In genomic region chr19:14391156-14391821, GRCh38 we compare ENCODE assay signal across 1 cellular context.
TF ChIP-seq lines count a peak whose summit lies in the region.

No MANE protein-coding gene starts in this region.

TF ChIP-seq in K562, 482 proteins besides CTCF, POLR2A, EP300 and RAD21 (continued from another document and continues in another):
- TF ChIP-seq ARID3A (IDR thresholded peaks at IDR 0.05; ENCODE audit: borderline replicate concordance, low read depth, low read length) (no peak), ZNF551 (CRISPR knock-in tag; IDR thresholded peaks at IDR 0.05) (no peak), NR2F6 (CRISPR knock-in tag; IDR thresholded peaks at IDR 0.05) (no peak), YBX1 (IDR thresholded peaks at IDR 0.05) (no peak), WHSC1 (IDR thresholded peaks at IDR 0.05; ENCODE audit: low read length) (no peak), ILK (tag; IDR thresholded peaks at IDR 0.05; ENCODE audit: borderline replicate concordance, low read depth) (no peak), SMARCA4 (IDR thresholded peaks at IDR 0.05) (peak; percentile 90), TAF1 (IDR thresholded peaks at IDR 0.05; ENCODE audit: control insufficient read depth, extremely low read depth, insufficient read depth, low read length, severe bottlenecking) (no peak), PTRF (tag; IDR thresholded peaks at IDR 0.05) (no peak), RERE (CRISPR knock-in tag; IDR thresholded peaks at IDR 0.05; ENCODE audit: borderline replicate concordance) (no peak), PTTG1 (tag; IDR thresholded peaks at IDR 0.05; ENCODE audit: low read depth) (no peak), ZKSCAN1 (IDR thresholded peaks at IDR 0.05; ENCODE audit: low read depth, low read length) (no peak), NFRKB (IDR thresholded peaks at IDR 0.05; ENCODE audit: low read depth) (no peak), ZEB2 (IDR thresholded peaks at IDR 0.05) (peak; percentile 81), RBBP5 (IDR thresholded peaks at IDR 0.05; ENCODE audit: borderline replicate concordance, insufficient read depth, low read length, poor library complexity, severe bottlenecking) (no peak), ELF2 (CRISPR knock-in tag; IDR thresholded peaks at IDR 0.05) (no peak), CREB1 (IDR thresholded peaks at IDR 0.05) (peak; percentile 72), CREB1 (CRISPR knock-in tag; IDR thresholded peaks at IDR 0.05) (peak; percentile 75; the same call in 1 of the 2 replicates), POLR2AphosphoS5 (IDR thresholded peaks at IDR 0.05; ENCODE audit: control insufficient read depth, insufficient read depth, low read depth, low read length) (peak; percentile 87), ZNF586 (CRISPR knock-in tag; conservative IDR thresholded peaks at IDR 0.05) (no peak), IRF1 (CRISPR knock-in tag; IDR thresholded peaks at IDR 0.05; ENCODE audit: borderline replicate concordance) (no peak), MED1 (CRISPR knock-in tag; IDR thresholded peaks at IDR 0.05; ENCODE audit: borderline replicate concordance) (no peak), NCOA6 (IDR thresholded peaks at IDR 0.05) (no peak), TRIM28 (IDR thresholded peaks at IDR 0.05) (no peak), E2F4 (CRISPR knock-in tag; IDR thresholded peaks at IDR 0.05; ENCODE audit: low read depth) (no peak), SMC3 (conservative IDR thresholded peaks at IDR 0.05; ENCODE audit: insufficient read depth, low read depth, low read length) (no peak), NFE2 (IDR thresholded peaks at IDR 0.05; ENCODE audit: low read depth) (0 out of 2 replicates have a peak, but pooled peaks have one; percentile 43), ARNT (IDR thresholded peaks at IDR 0.05) (peak; percentile 66 to 73; a peak in 2 of 4 replicates), DPF2 (IDR thresholded peaks at IDR 0.05) (peak; percentile 92), FOXA1 (IDR thresholded peaks at IDR 0.05; ENCODE audit: borderline replicate concordance) (no peak), MLLT1 (IDR thresholded peaks at IDR 0.05) (peak in 1 of 2 experiments; percentile 85; a peak in 2 of 4 replicates), ADNP (tag; IDR thresholded peaks at IDR 0.05) (peak; percentile 99), HNRNPL (IDR thresholded peaks at IDR 0.05; ENCODE audit: low read depth, low read length) (no peak), THAP12 (CRISPR knock-in tag; IDR thresholded peaks at IDR 0.05) (no peak), MAX (CRISPR knock-in tag; IDR thresholded peaks at IDR 0.05) (peak; percentile 70), U2AF1 (optimal IDR thresholded peaks at IDR 0.05; ENCODE audit: low read depth, low read length) (no peak), PRMT5 (CRISPR knock-in tag; IDR thresholded peaks at IDR 0.05) (no peak), PHB2 (IDR thresholded peaks at IDR 0.05; ENCODE audit: low read depth) (peak; percentile 90), RUNX1 (IDR thresholded peaks at IDR 0.05; ENCODE audit: low read depth) (peak; percentile 84; the same call in 1 of the 2 replicates), DACH1 (IDR thresholded peaks at IDR 0.05; ENCODE audit: partially characterized antibody) (peak; percentile 29), NCOA4 (IDR thresholded peaks at IDR 0.05; ENCODE audit: partially characterized antibody) (no peak), MEF2A (IDR thresholded peaks at IDR 0.05; ENCODE audit: control insufficient read depth, low read depth, low read length) (no peak), TSHZ1 (CRISPR knock-in tag; IDR thresholded peaks at IDR 0.05) (no peak), SRSF9 (IDR thresholded peaks at IDR 0.05; ENCODE audit: borderline replicate concordance, low read depth, low read length) (no peak), ZNF239 (CRISPR knock-in tag; IDR thresholded peaks at IDR 0.05) (no peak), TAF9B (IDR thresholded peaks at IDR 0.05; ENCODE audit: partially characterized antibody) (no peak), FOXP1 (CRISPR knock-in tag; IDR thresholded peaks at IDR 0.05) (no peak; the same call in 1 of the 2 replicates)
- TF ChIP-seq, protein P1, sequence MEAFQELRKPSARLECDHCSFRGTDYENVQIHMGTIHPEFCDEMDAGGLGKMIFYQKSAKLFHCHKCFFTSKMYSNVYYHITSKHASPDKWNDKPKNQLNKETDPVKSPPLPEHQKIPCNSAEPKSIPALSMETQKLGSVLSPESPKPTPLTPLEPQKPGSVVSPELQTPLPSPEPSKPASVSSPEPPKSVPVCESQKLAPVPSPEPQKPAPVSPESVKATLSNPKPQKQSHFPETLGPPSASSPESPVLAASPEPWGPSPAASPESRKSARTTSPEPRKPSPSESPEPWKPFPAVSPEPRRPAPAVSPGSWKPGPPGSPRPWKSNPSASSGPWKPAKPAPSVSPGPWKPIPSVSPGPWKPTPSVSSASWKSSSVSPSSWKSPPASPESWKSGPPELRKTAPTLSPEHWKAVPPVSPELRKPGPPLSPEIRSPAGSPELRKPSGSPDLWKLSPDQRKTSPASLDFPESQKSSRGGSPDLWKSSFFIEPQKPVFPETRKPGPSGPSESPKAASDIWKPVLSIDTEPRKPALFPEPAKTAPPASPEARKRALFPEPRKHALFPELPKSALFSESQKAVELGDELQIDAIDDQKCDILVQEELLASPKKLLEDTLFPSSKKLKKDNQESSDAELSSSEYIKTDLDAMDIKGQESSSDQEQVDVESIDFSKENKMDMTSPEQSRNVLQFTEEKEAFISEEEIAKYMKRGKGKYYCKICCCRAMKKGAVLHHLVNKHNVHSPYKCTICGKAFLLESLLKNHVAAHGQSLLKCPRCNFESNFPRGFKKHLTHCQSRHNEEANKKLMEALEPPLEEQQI (IDR thresholded peaks at IDR 0.05) = 0 out of 2 replicates have a peak, but pooled peaks have one; percentile 56
